ENCODE assay signal across 8 cellular contexts in the genomic region with DNA sequence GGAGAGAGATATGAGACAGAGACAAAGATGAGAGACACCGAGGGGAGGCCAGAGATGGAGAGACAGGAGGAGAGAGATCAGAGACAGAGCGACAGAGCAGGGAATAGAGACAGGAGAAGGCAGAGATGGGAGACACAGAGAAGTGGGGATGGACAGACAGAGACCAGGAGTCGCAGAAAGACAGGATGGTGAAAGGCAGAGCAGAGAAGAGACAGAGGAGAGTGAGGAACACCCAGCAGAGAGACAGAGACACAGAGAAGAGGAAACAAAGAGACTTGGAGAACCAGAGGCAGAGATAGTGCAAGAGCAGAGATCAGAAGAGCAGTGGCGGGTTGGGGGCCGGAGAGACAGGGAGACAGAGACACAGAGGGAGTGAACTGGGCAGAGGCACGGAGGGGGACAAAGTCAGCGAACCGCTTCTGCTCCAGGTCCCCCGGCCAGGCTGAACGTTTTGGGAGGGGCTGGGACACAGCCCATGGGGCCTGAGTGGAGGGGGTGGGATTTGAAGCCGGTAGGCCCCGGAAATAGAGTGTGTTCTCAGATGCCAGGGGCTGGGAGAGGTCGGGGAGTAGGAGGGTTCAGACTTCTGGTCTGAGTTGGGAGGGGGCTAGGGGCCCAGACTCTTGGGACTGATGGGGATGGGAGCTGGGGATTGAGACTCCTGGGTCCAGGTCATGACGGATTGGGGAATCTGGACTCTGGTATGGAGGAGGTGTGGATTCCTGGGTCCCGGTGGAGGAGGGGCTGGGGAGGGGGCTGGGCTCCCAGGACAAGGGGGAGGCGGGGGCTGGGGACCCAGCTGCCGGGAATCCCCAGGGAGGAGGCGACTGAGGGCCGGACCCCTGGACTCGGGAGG. TPM values are rescaled to one million over a fixed set of nuclear protein-coding genes. Genes with fewer than 3 reads are reported as not detected.
DNase-seq lines count a peak whose midpoint lies in the region; ATAC-seq and TF ChIP-seq lines count a peak whose summit lies in the region.

No MANE protein-coding gene starts in this region.

- peak overlapping the region; percentile 60 for H3K27ac Mint-ChIP-seq in activated CD8-positive, alpha-beta memory T cell treated with anti-CD3 and anti-CD28 coated beads, Interleukin-2, amount 10 ng/mL, durations not matched to agents 7 days and 5 days

- H3K9me2 ChIP-seq in OCI-LY7 (ENCODE audit: insufficient read depth, low read length), result no peaks in the 10 kb centered on the region

- H3K9me3 Mint-ChIP-seq in activated CD8-positive, alpha-beta memory T cell treated with anti-CD3 and anti-CD28 coated beads, Interleukin-2, amount 10 ng/mL, durations not matched to agents 7 days and 5 days (ENCODE audit: low read depth), result no peaks in the 10 kb centered on the region

- intact Hi-C loops in OCI-LY7 (cut with micrococcal nuclease; ENCODE audit: unreplicated experiment), result loop anchor here (2.0 kb wide), 1 partner anchor 19 kb away; a partner anchor contains a TSS

- peak overlapping the region; percentile 88 for H3K4me3 ChIP-seq in OCI-LY7 (ENCODE audit: low read depth, low read length, poor library complexity, severe bottlenecking)
- peak overlapping the region; percentile 73 for H3K4me3 ChIP-seq in effector memory CD4-positive, alpha-beta T cell (ENCODE audit: insufficient read depth, low read depth, low read length, poor library complexity, severe bottlenecking)
- H3K4me3 ChIP-seq in mesodermal cell (ENCODE audit: extremely low read depth, insufficient read depth, low read length, poor library complexity, severe bottlenecking), result peak overlapping the region; percentile 97

- peaks cover 19% of the 10 kb centered on the region for H3K36me3 ChIP-seq in OCI-LY7 (ENCODE audit: insufficient read depth, low read length)
- H3K36me3 ChIP-seq in effector memory CD4-positive, alpha-beta T cell (ENCODE audit: control insufficient read depth, insufficient read depth, low read length), result peaks cover 4% of the 10 kb centered on the region
- H3K36me3 ChIP-seq in mesodermal cell (ENCODE audit: control insufficient read depth, insufficient read depth, low read length), result peaks cover 26% of the 10 kb centered on the region

- H3K9me3 ChIP-seq in OCI-LY7 (ENCODE audit: low read length) (no peaks in the 10 kb centered on the region), mesodermal cell (ENCODE audit: control insufficient read depth, low read length) (no peaks in the 10 kb centered on the region)
- no peaks in the 10 kb centered on the region for H3K9me3 ChIP-seq in effector memory CD4-positive, alpha-beta T cell (ENCODE audit: control insufficient read depth, low read length)

- POLR2A ChIA-PET in OCI-LY7 (lab: Charles Lee), result no interaction called here

- TF ChIP-seq CTCF in OCI-LY7 (conservative IDR thresholded peaks at IDR 0.05; ENCODE audit: low read length), result no peak

- H3K27ac ChIP-seq in OCI-LY7 (ENCODE audit: low read depth, low read length, poor library complexity, severe bottlenecking) (peak overlapping the region; percentile 49), mesodermal cell (ENCODE audit: low read depth, low read length, severe bottlenecking) (peak overlapping the region; percentile 79)
- peak overlapping the region; percentile 74 for H3K27ac ChIP-seq in effector memory CD4-positive, alpha-beta T cell (ENCODE audit: insufficient read depth, low read length, poor library complexity, severe bottlenecking)

- H3K27me3 Mint-ChIP-seq in activated CD8-positive, alpha-beta memory T cell treated with anti-CD3 and anti-CD28 coated beads, Interleukin-2, amount 10 ng/mL, durations not matched to agents 7 days and 5 days, result peaks cover 3% of the 10 kb centered on the region

- peaks cover 4% of the 10 kb centered on the region; the same call in 1 of the 2 replicates for H4K20me1 ChIP-seq in OCI-LY7 (ENCODE audit: insufficient read depth, low read length)

- peak overlapping the region; percentile 91 for H3K4me2 ChIP-seq in OCI-LY7 (ENCODE audit: low read length)

- H3K4me1 ChIP-seq in OCI-LY7 (ENCODE audit: insufficient read depth, low read length, poor library complexity, severe bottlenecking), result peaks cover 12% of the 10 kb centered on the region
- H3K4me1 ChIP-seq in effector memory CD4-positive, alpha-beta T cell (ENCODE audit: control insufficient read depth, insufficient read depth, low read length, poor library complexity, severe bottlenecking), result peaks cover 13% of the 10 kb centered on the region
- no peaks in the 10 kb centered on the region for H3K4me1 ChIP-seq in mesodermal cell (ENCODE audit: control insufficient read depth, insufficient read depth, low read length, poor library complexity, severe bottlenecking)

- ATAC-seq in activated CD8-positive, alpha-beta memory T cell treated with anti-CD3 and anti-CD28 coated beads, Interleukin-2, amount 10 ng/mL, durations not matched to agents 7 days and 5 days, result peak; percentile 50

- WGBS in mesodermal cell (ENCODE audit: insufficient coverage in 2 of 2), 2 experiments, result 15 to 16% methylated on average over 17 to 18 of the region's 20 CpGs

- peak overlapping the region; percentile 3; the same call in 1 of the 2 replicates for H2AFZ ChIP-seq in OCI-LY7 (ENCODE audit: low read length)

- peaks cover 9% of the 10 kb centered on the region for H3K36me3 Mint-ChIP-seq in activated CD8-positive, alpha-beta memory T cell treated with anti-CD3 and anti-CD28 coated beads, Interleukin-2, amount 10 ng/mL, durations not matched to agents 7 days and 5 days

- H3K27me3 ChIP-seq in effector memory CD4-positive, alpha-beta T cell (replicated peaks; ENCODE audit: control insufficient read depth, insufficient read depth, low read length, poor library complexity, severe bottlenecking), result no peaks in the 10 kb centered on the region

- DNase-seq in activated CD8-positive, alpha-beta memory T cell treated with anti-CD3 and anti-CD28 coated beads, Interleukin-2, amount 10 ng/mL, durations not matched to agents 7 days and 5 days, result no peak
- no peak for DNase-seq in activated CD8-positive, alpha-beta memory T cell treated with anti-CD3 and anti-CD28 coated beads for 24 hours
- DNase-seq in OCI-LY7 (ENCODE audit: low spot score), result peak; percentile 46
- no peak for DNase-seq in effector memory CD4-positive, alpha-beta T cell
- DNase-seq in NCI-H2107 treated with DMSO at 0.1 percent for 48 hours (lab: John Stamatoyannopoulos, UW; ENCODE audit: unreplicated experiment), result no peak
- DNase-seq in SHP77 (lab: John Stamatoyannopoulos, UW), result no peak
- no peak for DNase-seq in activated CD4-positive, alpha-beta T cell treated with anti-CD3 and anti-CD28 coated beads for 1 hour

- peaks cover 17% of the 10 kb centered on the region for H3K4me1 Mint-ChIP-seq in activated CD8-positive, alpha-beta memory T cell treated with anti-CD3 and anti-CD28 coated beads, Interleukin-2, amount 10 ng/mL, durations not matched to agents 7 days and 5 days

- H3K79me2 ChIP-seq in OCI-LY7 (ENCODE audit: insufficient read depth, low read depth, low read length), result peaks cover 9% of the 10 kb centered on the region; the same call in 1 of the 2 replicates

- CTCF ChIA-PET in activated CD8-positive, alpha-beta memory T cell treated with anti-CD3 and anti-CD28 coated beads, Interleukin-2, amount 10 ng/mL, durations not matched to agents 7 days and 5 days (lab: Charles Lee), result interaction anchor here (1.0 to 2.2 kb wide), 2 partner anchors 26 to 76 kb away, joined by 3 to 8 read pairs; no protein-coding TSS in a partner anchor
- CTCF ChIA-PET in OCI-LY7 (lab: Charles Lee; ENCODE audit: unreplicated experiment), result no interaction called here

- no TSS peak for BruUV-seq in OCI-LY7 (replicated peaks; lab: Mats Ljungman, UMichigan)

- peak overlapping the region; percentile 77 for H3K4me3 Mint-ChIP-seq in activated CD8-positive, alpha-beta memory T cell treated with anti-CD3 and anti-CD28 coated beads, Interleukin-2, amount 10 ng/mL, durations not matched to agents 7 days and 5 days

RNA-seq across cellular contexts. Expression of a gene that starts 0.7 kb away (rescaled TPM):
- 1 to 10 TPM; 5.6 to 7.5 TPM for total RNA-seq in activated CD8-positive, alpha-beta memory T cell treated with anti-CD3 and anti-CD28 coated beads, Interleukin-2, amount 10 ng/mL, durations not matched to agents 7 days and 5 days
- 4.1 and 6.1 TPM in 2 replicates for total RNA-seq in OCI-LY7 (2014; rRNA removed; shearing (Covaris generic))
- total RNA-seq in OCI-LY7 (2022), result 11.1 and 11.6 TPM in 2 replicates
- polyA plus RNA-seq in mesodermal cell (2013, experiment 1 of 2), result 20.6 TPM
- 16.8 TPM for polyA plus RNA-seq in mesodermal cell (2013, experiment 2 of 2)

RNA-seq across cellular contexts. Expression of a gene that starts 19.3 kb away (rescaled TPM):
- total RNA-seq in activated CD8-positive, alpha-beta memory T cell treated with anti-CD3 and anti-CD28 coated beads, Interleukin-2, amount 10 ng/mL, durations not matched to agents 7 days and 5 days, result 10 to 100 TPM; 13.0 to 15.7 TPM
- total RNA-seq in OCI-LY7 (2014; rRNA removed; shearing (Covaris generic)), result 6.0 and 6.8 TPM in 2 replicates
- total RNA-seq in OCI-LY7 (2022), result 17.1 and 18.0 TPM in 2 replicates
- polyA plus RNA-seq in mesodermal cell (2013, experiment 1 of 2), result 13.6 TPM
- 11.9 TPM for polyA plus RNA-seq in mesodermal cell (2013, experiment 2 of 2)

RNA-seq across cellular contexts. Expression of a gene that starts 20.1 kb away (rescaled TPM):
- total RNA-seq in activated CD8-positive, alpha-beta memory T cell treated with anti-CD3 and anti-CD28 coated beads, Interleukin-2, amount 10 ng/mL, durations not matched to agents 7 days and 5 days, result 10 to 100 TPM; 26.5 to 30.2 TPM
- total RNA-seq in OCI-LY7 (2014; rRNA removed; shearing (Covaris generic)), result 14.5 and 21.6 TPM in 2 replicates
- total RNA-seq in OCI-LY7 (2022), result 9.2 and 12.3 TPM in 2 replicates
- 7.8 TPM for polyA plus RNA-seq in mesodermal cell (2013, experiment 1 of 2)
- 5.7 TPM for polyA plus RNA-seq in mesodermal cell (2013, experiment 2 of 2)

RNA-seq across cellular contexts. Expression of a gene that starts 25.5 kb away (rescaled TPM):
- 10 to 100 TPM; 14.4 to 16.7 TPM for total RNA-seq in activated CD8-positive, alpha-beta memory T cell treated with anti-CD3 and anti-CD28 coated beads, Interleukin-2, amount 10 ng/mL, durations not matched to agents 7 days and 5 days
- total RNA-seq in OCI-LY7 (2014; rRNA removed; shearing (Covaris generic)), result 2.1 and 3.0 TPM in 2 replicates
- total RNA-seq in OCI-LY7 (2022), result 11.3 and 13.0 TPM in 2 replicates
- polyA plus RNA-seq in mesodermal cell (2013, experiment 1 of 2), result 10.3 TPM
- 8.9 TPM for polyA plus RNA-seq in mesodermal cell (2013, experiment 2 of 2)

RNA-seq across cellular contexts. Expression of a gene that starts 34.7 kb away (rescaled TPM):
- not detected for total RNA-seq in activated CD8-positive, alpha-beta memory T cell treated with anti-CD3 and anti-CD28 coated beads, Interleukin-2, amount 10 ng/mL, durations not matched to agents 7 days and 5 days
- not detected in 2 replicates for total RNA-seq in OCI-LY7 (2014; rRNA removed; shearing (Covaris generic))
- 0.34 and 0.68 TPM in 2 replicates for total RNA-seq in OCI-LY7 (2022)
- polyA plus RNA-seq in mesodermal cell (2013, experiment 1 of 2), result 0.44 TPM
- polyA plus RNA-seq in mesodermal cell (2013, experiment 2 of 2), result 1.1 TPM
